In genomic region chrX:46959101-46959500, GRCh38 we compare ENCODE assay signal across 28 cellular contexts. TPM values are rescaled to one million over a fixed set of nuclear protein-coding genes. Genes with fewer than 3 reads are reported as not detected.
DNase-seq lines count a peak whose midpoint lies in the region; ATAC-seq and TF ChIP-seq lines count a peak whose summit lies in the region.
"Had no signal": no experiment of that assay in that cellular context is flagged by ENCODE, and none has a peak within 500 bp of the region (broad histone marks: within the 10 kb centered on the region; RNA-seq: fewer than 3 reads in every experiment).

No MANE protein-coding gene starts in this region.

- no peak overlapping the region for H3K27ac ChIP-seq in left ventricle myocardium inferior (replicated peaks)
- no peak overlapping the region for H3K27ac ChIP-seq in mesenchymal stem cell (ENCODE audit: low read length, poor library complexity, severe bottlenecking)
- H3K27ac ChIP-seq: C4-2B, cardiac muscle cell, coronary artery, heart right ventricle, tibial nerve had no signal

- H3K14ac ChIP-seq in mesenchymal stem cell (ENCODE audit: low read length in 2 of 2): no peak overlapping the region

- H3K9me3 ChIP-seq in left ventricle myocardium inferior (replicated peaks) (no peaks in the 10 kb centered on the region), mesenchymal stem cell (ENCODE audit: control insufficient read depth, low read length) (no peaks in the 10 kb centered on the region)
- H3K9me3 ChIP-seq: Caco-2, heart right ventricle, tibial nerve had no signal

- WGBS in mesenchymal stem cell: 80% methylated on average over 2 of the region's 2 CpGs

- H3K4me3 Mint-ChIP-seq in memory B cell: no peak overlapping the region
- H3K4me3 Mint-ChIP-seq: T-helper 2 cell treated with Interferon-gamma antibody and Interleukin-4, amounts not matched to agents 5 μg/mL and 100 μg/mL, for 36 hours had no signal

- intact Hi-C loops in Right ventricle myocardium superior (cut with DNase I) (no loop called here), left ventricle myocardium inferior (cut with micrococcal nuclease) (no loop called here), left colon (cut with DNase I, micrococcal nuclease) (no loop called here)

- no peak overlapping the region for H3K4me2 ChIP-seq in mesenchymal stem cell (ENCODE audit: low read length, poor library complexity, severe bottlenecking)

- no peak overlapping the region for H3K23ac ChIP-seq in mesenchymal stem cell (ENCODE audit: low read length in 2 of 2)

- H3K79me1 ChIP-seq in mesenchymal stem cell (replicated peaks; ENCODE audit: low read length, poor library complexity, severe bottlenecking): peaks cover 2% of the 10 kb centered on the region

- H3K4me3 ChIP-seq in left ventricle myocardium inferior (no peak overlapping the region), fibroblast of mammary gland (ENCODE audit: control insufficient read depth, low read depth, low read length) (no peak overlapping the region), H7 (ENCODE audit: insufficient read depth, low read depth, low read length) (no peak overlapping the region), mesenchymal stem cell (ENCODE audit: insufficient read depth in 1 of 2, low read depth in 1 of 2, low read length in 2 of 2) (no peak overlapping the region)
- H3K4me3 ChIP-seq: cardiac muscle cell, coronary artery, heart right ventricle, tibial nerve had no signal

- H2AK5ac ChIP-seq in mesenchymal stem cell (ENCODE audit: low read length, severe bottlenecking): no peak overlapping the region

- no peak overlapping the region for H4K91ac ChIP-seq in mesenchymal stem cell (ENCODE audit: low read length)

- H3K9me3 Mint-ChIP-seq in memory B cell: no peaks in the 10 kb centered on the region
- H3K9me3 Mint-ChIP-seq: activated naive CD4-positive, alpha-beta T cell treated with anti-CD3 and anti-CD28 coated beads, Interleukin-2, amount 50 U/mL, for 72 hours; T-helper 2 cell treated with Interferon-gamma antibody and Interleukin-4, amounts not matched to agents 5 μg/mL and 100 μg/mL, for 36 hours had no signal

- no peak overlapping the region for H2BK120ac ChIP-seq in mesenchymal stem cell (ENCODE audit: low read depth, low read length)

- no peak for DNase-seq in Right ventricle myocardium superior
- no peak for DNase-seq in left ventricle myocardium inferior
- peak; percentile 7 for DNase-seq in fibroblast of mammary gland (ENCODE audit: low read depth)
- no peak for DNase-seq in memory B cell (ENCODE audit: low spot score in 2 of 2)
- DNase-seq in H7: no peak
- DNase-seq in mesenchymal stem cell: no peak
- DNase-seq in left colon: no peak
- DNase-seq: 8988T; activated CD4-positive, alpha-beta T cell treated with anti-CD3 and anti-CD28 coated beads for 4 hours; activated T-cell treated with anti-CD3 and anti-CD28 coated beads for 4 hours; Caco-2; DMS53; effector memory CD4-positive, alpha-beta T cell; foreskin melanocyte; heart right ventricle; NCI-H1048; NCI-H2107; NCI-H345; stimulated activated CD4-positive, alpha-beta T cell treated with anti-CD3 and anti-CD28 coated beads, Interleukin-2, amount 100 ng/mL, for 48 hours had no signal

- TF ChIP-seq CTCF in left ventricle myocardium inferior (IDR thresholded peaks at IDR 0.05; ENCODE audit: borderline replicate concordance): no peak
- no peak for TF ChIP-seq CTCF in fibroblast of mammary gland (conservative IDR thresholded peaks at IDR 0.05; ENCODE audit: control insufficient read depth, insufficient read depth, low read depth, low read length)

- peak; percentile 34 for ATAC-seq in Right ventricle myocardium superior (ENCODE audit: poor library complexity)
- ATAC-seq in memory B cell (ENCODE audit: low read depth): no peak
- no peak for ATAC-seq in GM18498 (IDR thresholded peaks at IDR 0.05; ENCODE audit: unreplicated experiment)
- ATAC-seq in left colon: no peak
- ATAC-seq: activated naive CD4-positive, alpha-beta T cell treated with anti-CD3 and anti-CD28 coated beads, Interleukin-2, amount 50 U/mL, for 72 hours; Panc1; sciatic nerve had no signal

- no peak overlapping the region for H2AFZ ChIP-seq in mesenchymal stem cell (ENCODE audit: low read depth, low read length)

- H3K36me3 ChIP-seq in left ventricle myocardium inferior (no peaks in the 10 kb centered on the region), H7 (replicated peaks; ENCODE audit: control insufficient read depth, insufficient read depth, low read length) (no peaks in the 10 kb centered on the region), mesenchymal stem cell (ENCODE audit: control insufficient read depth in 1 of 2, insufficient read depth in 2 of 2, low read depth in 1 of 2, low read length in 2 of 2) (no peaks in the 10 kb centered on the region)
- H3K36me3 ChIP-seq: cardiac muscle cell, heart right ventricle, tibial nerve had no signal

- no peaks in the 10 kb centered on the region for H3K27me3 Mint-ChIP-seq in memory B cell

- H3K27me3 ChIP-seq in left ventricle myocardium inferior (ENCODE audit: low read depth) (no peaks in the 10 kb centered on the region), H7 (ENCODE audit: control insufficient read depth, insufficient read depth, low read length) (no peaks in the 10 kb centered on the region), mesenchymal stem cell (ENCODE audit: control insufficient read depth in 1 of 2, insufficient read depth in 1 of 2, low read length in 2 of 2) (peaks cover 0 to 23% of the 10 kb centered on the region in 2 experiments)
- H3K27me3 ChIP-seq: cardiac muscle cell had no signal

- no peak overlapping the region for H4K8ac ChIP-seq in mesenchymal stem cell (ENCODE audit: low read length)

- no peaks in the 10 kb centered on the region for H3K36me3 Mint-ChIP-seq in memory B cell
- H3K36me3 Mint-ChIP-seq: activated naive CD4-positive, alpha-beta T cell treated with anti-CD3 and anti-CD28 coated beads, Interleukin-2, amount 50 U/mL, for 72 hours had no signal

- H2BK12ac ChIP-seq in mesenchymal stem cell (ENCODE audit: low read length in 2 of 2): no peak overlapping the region

- no peak overlapping the region for H2BK5ac ChIP-seq in mesenchymal stem cell (ENCODE audit: low read depth, low read length, poor library complexity, severe bottlenecking)

- H3K4me1 Mint-ChIP-seq in memory B cell: peaks cover 33% of the 10 kb centered on the region

- H3K4me1 ChIP-seq in left ventricle myocardium inferior (peaks cover 42% of the 10 kb centered on the region), mesenchymal stem cell (ENCODE audit: control insufficient read depth, insufficient read depth, low read depth, low read length) (peaks cover 3% of the 10 kb centered on the region)
- H3K4me1 ChIP-seq: tibial nerve had no signal

- H2BK15ac ChIP-seq in mesenchymal stem cell (ENCODE audit: low read depth, poor library complexity, severe bottlenecking): no peak overlapping the region

- no peak overlapping the region for H3K9ac ChIP-seq in mesenchymal stem cell (ENCODE audit: low read length)

- no peak overlapping the region for H3K18ac ChIP-seq in mesenchymal stem cell (ENCODE audit: low read depth in 1 of 2, low read length in 2 of 2)

- H3K27ac Mint-ChIP-seq in memory B cell: peak overlapping the region; percentile 95
- H3K27ac Mint-ChIP-seq: activated naive CD4-positive, alpha-beta T cell treated with anti-CD3 and anti-CD28 coated beads, Interleukin-2, amount 50 U/mL, for 72 hours; T-helper 2 cell treated with Interferon-gamma antibody and Interleukin-4, amounts not matched to agents 5 μg/mL and 100 μg/mL, for 36 hours had no signal

- no peak overlapping the region for H3K4ac ChIP-seq in mesenchymal stem cell (ENCODE audit: low read depth in 1 of 2, low read length in 2 of 2)

RNA-seq across cellular contexts. Expression of gene JADE3, which starts 46.9 kb away (rescaled TPM):
- total RNA-seq in Right ventricle myocardium superior (7.8 TPM), left ventricle myocardium inferior (6.3 TPM), left colon (1 to 10 TPM; 7.0 to 7.4 TPM)
- 16.0 and 18.7 TPM in 2 replicates for total RNA-seq in H7 (2014; rRNA removed; shearing (Covaris generic))
- 4.1 TPM for polyA plus RNA-seq in mesenchymal stem cell (2013, experiment 1 of 2)
- polyA plus RNA-seq in mesenchymal stem cell (2013, experiment 2 of 2): 4.2 TPM
